In genomic region chr2:230774348-230774951, GRCh38 we compare ENCODE assay signal across 10 cellular contexts.
DNase-seq lines count a peak whose midpoint lies in the region; ATAC-seq, FAIRE-seq and TF ChIP-seq lines count a peak whose summit lies in the region.
"Had no signal": no experiment of that assay in that cellular context is flagged by ENCODE, and none has a peak within 500 bp of the region (broad histone marks: within the 10 kb centered on the region; RNA-seq: fewer than 3 reads in every experiment).

No MANE protein-coding gene starts in this region.

- no peaks in the 10 kb centered on the region for H3K9me3 Mint-ChIP-seq in naive thymus-derived CD8-positive, alpha-beta T cell

- DNase-seq in HCT116 (ENCODE audit: low read depth, low spot score), result no peak
- peak; percentile 22 to 54 (median 32) for DNase-seq in K562 (ENCODE audit: extremely low read depth in 1 of 4, low spot score in 3 of 4)
- no peak for DNase-seq in keratinocyte (ENCODE audit: low read depth, low spot score)
- DNase-seq in sciatic nerve (ENCODE audit: low spot score), result no peak
- DNase-seq in stimulated activated naive CD4-positive, alpha-beta T cell (lab: John Stamatoyannopoulos, UW), result no peak
- DNase-seq in naive thymus-derived CD8-positive, alpha-beta T cell, result no peak
- no peak for DNase-seq in ureter (ENCODE audit: low spot score)
- DNase-seq: NCI-H2227 treated with DMSO at 0.1 percent for 48 hours had no signal

- dilution Hi-C loops in keratinocyte (cut with MboI; ENCODE audit: extremely low pct_ligation_motif_present, low sequenced_read_pairs), result no loop called here

- FAIRE-seq in K562 (lab: Jason Lieb, UNC), result peak; percentile 68
- FAIRE-seq in keratinocyte (lab: Jason Lieb, UNC), result peak; percentile 36

- no peak for TF ChIP-seq CTCF in HCT116 (IDR thresholded peaks at IDR 0.05 in 2 of 3, conservative IDR thresholded peaks at IDR 0.05 in 1 of 3; ENCODE audit: borderline replicate concordance in 1 of 3, insufficient read depth in 1 of 3, low read depth in 2 of 3, low read length in 2 of 3)
- TF ChIP-seq CTCF in K562 (IDR thresholded peaks at IDR 0.05 in 2 of 3, conservative IDR thresholded peaks at IDR 0.05 in 1 of 3; ENCODE audit: insufficient read depth in 2 of 3, low read depth in 1 of 3, low read length in 3 of 3), result no peak
- TF ChIP-seq CTCF in keratinocyte (optimal IDR thresholded peaks at IDR 0.05 in 1 of 3, IDR thresholded peaks at IDR 0.05 in 1 of 3, conservative IDR thresholded peaks at IDR 0.05 in 1 of 3; ENCODE audit: extremely low read depth in 1 of 3, insufficient read depth in 2 of 3, low read length in 3 of 3), result no peak

- H3K9me1 ChIP-seq in K562 (ENCODE audit: control insufficient read depth, insufficient read depth, low read length) (no peaks in the 10 kb centered on the region), keratinocyte (ENCODE audit: control insufficient read depth, extremely low read depth, insufficient read depth, low read length) (no peaks in the 10 kb centered on the region)

- ATAC-seq in HCT116 (peak; percentile 68), K562 (peak; percentile 80), sciatic nerve (no peak)
- ATAC-seq in naive thymus-derived CD8-positive, alpha-beta T cell, result no peak

- in situ Hi-C loops in K562 (cut with MboI), result no loop called here

- H3K9ac ChIP-seq in HCT116 (ENCODE audit: low read length) (peak overlapping the region; percentile 54), K562 (ENCODE audit: insufficient read depth in 1 of 2, low read depth in 2 of 2, low read length in 2 of 2) (peak overlapping the region in 1 of 2 experiments; percentile 39; a peak in 1 of 4 replicates), keratinocyte (ENCODE audit: control insufficient read depth, extremely low read depth, insufficient read depth, low read length) (peak overlapping the region; percentile 26)

- peaks cover 47% of the 10 kb centered on the region for H3K79me2 ChIP-seq in ACC112 (ENCODE audit: control insufficient read depth, insufficient read depth, low read length, unreplicated experiment)
- peaks cover 47% of the 10 kb centered on the region for H3K79me2 ChIP-seq in HCT116 (ENCODE audit: insufficient read depth, low read length)
- peaks cover 87% of the 10 kb centered on the region for H3K79me2 ChIP-seq in K562 (ENCODE audit: control insufficient read depth, insufficient read depth, low read length)
- peaks cover 55% of the 10 kb centered on the region for H3K79me2 ChIP-seq in keratinocyte (ENCODE audit: control insufficient read depth, insufficient read depth, low read length)

- RAD21 ChIA-PET in HCT116 (lab: Charles Lee; ENCODE audit: low non-redundant PET in 1 of 2, low total read pairs in 2 of 2, uncharacterized antibody in 2 of 2, unreplicated experiment in 2 of 2), result no interaction called here

- TF ChIP-seq EP300 in K562 (IDR thresholded peaks at IDR 0.05; ENCODE audit: low read length), result peak; percentile 52; the same call in 1 of the 2 replicates

- H3K4me1 ChIP-seq in ACC112 (ENCODE audit: control insufficient read depth, insufficient read depth, low read length, unreplicated experiment) (peaks cover 53% of the 10 kb centered on the region), HCT116 (ENCODE audit: control insufficient read depth in 1 of 2, insufficient read depth in 2 of 2, low read length in 2 of 2) (peaks cover 55 to 69% of the 10 kb centered on the region in 2 experiments), K562 (replicated peaks in 1 of 2; ENCODE audit: control insufficient read depth in 2 of 2, insufficient read depth in 2 of 2, low read length in 2 of 2) (peaks cover 5 to 26% of the 10 kb centered on the region in 2 experiments; a peak in 4 of 5 replicates), keratinocyte (ENCODE audit: control insufficient read depth, extremely low read depth, insufficient read depth, low read length) (peaks cover 67% of the 10 kb centered on the region)

- peaks cover 36 to 87% (median 83%) of the 10 kb centered on the region in 4 donors for H3K4me1 Mint-ChIP-seq in naive thymus-derived CD8-positive, alpha-beta T cell

- no peaks in the 10 kb centered on the region for H4K20me1 ChIP-seq in HCT116 (ENCODE audit: insufficient read depth)
- no peaks in the 10 kb centered on the region for H4K20me1 ChIP-seq in K562 (replicated peaks; ENCODE audit: control insufficient read depth, insufficient read depth, low read length)
- H4K20me1 ChIP-seq in keratinocyte (ENCODE audit: control insufficient read depth, extremely low read depth, insufficient read depth, low read length), result no peaks in the 10 kb centered on the region

- peaks cover 3 to 32% (median 13%) of the 10 kb centered on the region in 3 donors for H3K36me3 Mint-ChIP-seq in naive thymus-derived CD8-positive, alpha-beta T cell

- TF ChIP-seq POLR2A in HCT116 (IDR thresholded peaks at IDR 0.05; ENCODE audit: borderline replicate concordance, extremely low read depth, insufficient read depth, insufficient read length) (no peak), K562 (conservative IDR thresholded peaks at IDR 0.05) (no peak)

- H3K4me3 ChIP-seq in ACC112 (ENCODE audit: low read depth, low read length), result no peak overlapping the region; the same call in 1 of the 2 replicates
- peak overlapping the region in 1 of 2 experiments; percentile 41; a peak in 2 of 4 replicates for H3K4me3 ChIP-seq in HCT116 (replicated peaks in 1 of 2; ENCODE audit: low read depth in 1 of 2, low read length in 2 of 2)
- no peak overlapping the region for H3K4me3 ChIP-seq in K562
- no peak overlapping the region for H3K4me3 ChIP-seq in keratinocyte (ENCODE audit: control insufficient read depth in 2 of 3, extremely low read depth in 1 of 3, insufficient read depth in 2 of 3, low read depth in 1 of 3, low read length in 3 of 3)
- H3K4me3 ChIP-seq: cardiac muscle cell had no signal

- no peak overlapping the region for H3K4me3 Mint-ChIP-seq in naive thymus-derived CD8-positive, alpha-beta T cell

- peak overlapping the region; percentile 67 for H3K4me2 ChIP-seq in HCT116 (ENCODE audit: low read length)
- peak overlapping the region; percentile 54 for H3K4me2 ChIP-seq in K562 (ENCODE audit: insufficient read depth, low read length)
- peak overlapping the region; percentile 1 for H3K4me2 ChIP-seq in keratinocyte (ENCODE audit: control insufficient read depth, extremely low read depth, insufficient read depth, low read depth, low read length)

- WGBS in K562 (ENCODE audit: insufficient coverage, low coverage, missing lambda C conversion rate), result 65% methylated on average over 4 of the region's 4 CpGs

- no peak for TF ChIP-seq RAD21 in HCT116 (IDR thresholded peaks at IDR 0.05; ENCODE audit: low read depth)
- no peak for TF ChIP-seq RAD21 in K562 (CRISPR knock-in tag; conservative IDR thresholded peaks at IDR 0.05 in 1 of 2, IDR thresholded peaks at IDR 0.05 in 1 of 2)

- H3K36me3 ChIP-seq in ACC112 (ENCODE audit: insufficient read depth, low read length), result peaks cover 7% of the 10 kb centered on the region
- H3K36me3 ChIP-seq in HCT116 (ENCODE audit: control insufficient read depth in 1 of 2, insufficient read depth in 2 of 2, low read length in 2 of 2), result no peaks in the 10 kb centered on the region
- H3K36me3 ChIP-seq in K562 (ENCODE audit: control insufficient read depth, insufficient read depth, low read length), result peaks cover 70% of the 10 kb centered on the region
- peaks cover 2 to 19% of the 10 kb centered on the region in 2 experiments for H3K36me3 ChIP-seq in keratinocyte (ENCODE audit: control insufficient read depth in 2 of 2, extremely low read depth in 1 of 2, insufficient read depth in 2 of 2, low read length in 2 of 2)
- H3K36me3 ChIP-seq: cardiac muscle cell had no signal

- no peak overlapping the region for H2AFZ ChIP-seq in ACC112 (ENCODE audit: low read length, unreplicated experiment)
- H2AFZ ChIP-seq in HCT116 (ENCODE audit: low read depth, low read length, poor library complexity, severe bottlenecking), result no peak overlapping the region
- 0 out of 2 replicates have a peak overlapping the region, but pooled peaks have one; percentile 42 for H2AFZ ChIP-seq in K562 (ENCODE audit: low read depth, low read length)
- no peak overlapping the region for H2AFZ ChIP-seq in keratinocyte (ENCODE audit: control insufficient read depth, low read length)

- BruUV-seq in HCT116 (replicated peaks; lab: Mats Ljungman, UMichigan) (no TSS peak), K562 (replicated peaks; lab: Mats Ljungman, UMichigan) (no TSS peak)

- H3K27me3 ChIP-seq in ACC112 (ENCODE audit: insufficient read depth, low read length) (no peaks in the 10 kb centered on the region), HCT116 (ENCODE audit: insufficient read depth, low read length) (no peaks in the 10 kb centered on the region), K562 (ENCODE audit: control insufficient read depth in 2 of 2, insufficient read depth in 2 of 2, low read length in 2 of 2) (no peaks in the 10 kb centered on the region), keratinocyte (ENCODE audit: control insufficient read depth, extremely low read depth, insufficient read depth, low read length) (no peaks in the 10 kb centered on the region)
- H3K27me3 ChIP-seq: cardiac muscle cell had no signal

- POLR2A ChIA-PET in HCT116 (lab: Charles Lee), result interaction anchor here (1.7 kb wide), 1 partner anchor 19 kb away, joined by 6 read pairs; no protein-coding TSS in a partner anchor
- POLR2A ChIA-PET in K562 (lab: Yijun Ruan, JAX), result interaction anchor here (0.6 to 1.6 kb wide), 2 partner anchors 37 to 61 kb away, joined by 3 to 4 read pairs; no protein-coding TSS in a partner anchor
- POLR2A ChIA-PET in naive thymus-derived CD8-positive, alpha-beta T cell (lab: Charles Lee), result no interaction called here

- CTCF ChIA-PET in HCT116 (lab: Charles Lee) (interaction anchor here (1.8 kb wide), 1 partner anchor 12 kb away, joined by 4 read pairs; no protein-coding TSS in a partner anchor), K562 (lab: Yijun Ruan, JAX; ENCODE audit: low intra/inter-chr PET ratio) (no interaction called here)

- H3K27me3 Mint-ChIP-seq in naive thymus-derived CD8-positive, alpha-beta T cell, result no peaks in the 10 kb centered on the region

- H3K27ac ChIP-seq in ACC112 (ENCODE audit: low read depth, low read length) (peak overlapping the region; percentile 90), HCT116 (ENCODE audit: low read depth, low read length) (peak overlapping the region; percentile 75; the same call in 1 of the 2 replicates), K562 (ENCODE audit: extremely low read depth, low read depth, low read length) (peak overlapping the region; percentile 91), keratinocyte (ENCODE audit: control insufficient read depth, insufficient read depth, low read length) (peak overlapping the region; percentile 98)
- H3K27ac ChIP-seq: cardiac muscle cell had no signal

- no peaks in the 10 kb centered on the region for H3K9me2 ChIP-seq in HCT116 (ENCODE audit: insufficient read depth)

- peak overlapping the region in 2 of 10 donors; percentile 11 to 34 for H3K27ac Mint-ChIP-seq in naive thymus-derived CD8-positive, alpha-beta T cell

- intact Hi-C loops in HCT116 (cut with micrococcal nuclease) (no loop called here), K562 (cut with micrococcal nuclease) (no loop called here), sciatic nerve (cut with DNase I) (no loop called here)

- H3K9me3 ChIP-seq in HCT116 (ENCODE audit: control insufficient read depth in 1 of 2, insufficient read depth in 1 of 2, low read depth in 1 of 2, low read length in 2 of 2) (no peaks in the 10 kb centered on the region), K562 (replicated peaks; ENCODE audit: control insufficient read depth, insufficient read depth, low read depth, low read length) (no peaks in the 10 kb centered on the region), keratinocyte (ENCODE audit: control insufficient read depth, low read depth, low read length) (no peaks in the 10 kb centered on the region)

Comparison
In these comparisons a context has a peak if more than half of its experiments do, and no peak if none do; other contexts are left out.
1. ATAC-seq: peak in HCT116 (single experiment) and K562 (single experiment); none in sciatic nerve (single experiment) and naive thymus-derived CD8-positive, alpha-beta T cell (0 of 2).
2. DNase-seq: peak in K562 (4 of 4); none in HCT116 (single experiment), keratinocyte (single experiment), sciatic nerve (single experiment), stimulated activated naive CD4-positive, alpha-beta T cell (0 of 6), naive thymus-derived CD8-positive, alpha-beta T cell (0 of 10) and ureter (single experiment).
3. H3K4me2 ChIP-seq: peak in every context shown above with its lines; median percentile 67 in HCT116; 54 in K562; 1 in keratinocyte.
4. Peak in every context shown above with its lines, with median percentiles within 50 percentile points of each other: H3K27ac ChIP-seq.